10 cellular contexts compared by ENCODE assay signal in genomic region chr10:129968937-129969527, GRCh38. TPM values are rescaled to one million over a fixed set of nuclear protein-coding genes. Genes with fewer than 3 reads are reported as not detected.
DNase-seq lines count a peak whose midpoint lies in the region; ATAC-seq and TF ChIP-seq lines count a peak whose summit lies in the region.
"Had no signal": no experiment of that assay in that cellular context is flagged by ENCODE, and none has a peak within 500 bp of the region (broad histone marks: within the 10 kb centered on the region; RNA-seq: fewer than 3 reads in every experiment).

No MANE protein-coding gene starts in this region.

- ATAC-seq in HG02885 (IDR thresholded peaks at IDR 0.05; ENCODE audit: poor library complexity, unreplicated experiment) (no peak), GM18505 (IDR thresholded peaks at IDR 0.05; ENCODE audit: unreplicated experiment) (no peak)
- ATAC-seq: T-cell had no signal

- TF ChIP-seq POLR2A in GM18505 (IDR thresholded peaks at IDR 0.05; ENCODE audit: borderline replicate concordance, extremely low read depth, insufficient read depth, insufficient read length), result no peak

- no peaks in the 10 kb centered on the region for H3K9me3 ChIP-seq in WERI-Rb-1 (ENCODE audit: severe bottlenecking)

- peaks cover 88% of the 10 kb centered on the region for H3K27me3 ChIP-seq in WERI-Rb-1 (ENCODE audit: insufficient read depth, low read depth, severe bottlenecking)

- peak overlapping the region; percentile 16; the same call in 1 of the 2 replicates for H3K4me3 ChIP-seq in WERI-Rb-1 (ENCODE audit: low read depth, low read length)

- in situ Hi-C loops in G401 (cut with HindIII; ENCODE audit: low sequenced_read_pairs), result loop anchor here (25.0 kb wide), 1 partner anchor 193 kb away; no protein-coding TSS in a partner anchor

- H3K36me3 ChIP-seq in WERI-Rb-1, result no peaks in the 10 kb centered on the region

- DNase-seq in NCI-H524 (lab: John Stamatoyannopoulos, UW), result peak; percentile 26 to 59
- no peak for DNase-seq in NCI-H524 treated with DMSO at 0.1 percent for 48 hours (lab: John Stamatoyannopoulos, UW)
- peak; percentile 85 for DNase-seq in WERI-Rb-1
- DNase-seq in hepatic stellate cell (ENCODE audit: low spot score), result peak; percentile 88
- peak; percentile 74 for DNase-seq in stimulated activated CD8-positive, alpha-beta memory T cell treated with anti-CD3 and anti-CD28 coated beads, Interleukin-4, amount 100 ng/mL, for 48 hours
- DNase-seq in G401 (ENCODE audit: low spot score), result no peak
- DNase-seq: DND-41 had no signal

- no peak overlapping the region for H3K27ac ChIP-seq in WERI-Rb-1

- peak; percentile 91 for TF ChIP-seq CTCF in WERI-Rb-1 (IDR thresholded peaks at IDR 0.05; ENCODE audit: low read depth, low read length)

RNA-seq across cellular contexts. Expression of gene EBF3, which starts 5.0 kb away (rescaled TPM):
- 0.24 and 0.25 TPM in 2 replicates for total RNA-seq in G401 (2014; rRNA removed; shearing (Covaris generic))
- total RNA-seq: T-cell had no signal

Comparison
In these comparisons a context has a peak if more than half of its experiments do, and no peak if none do; other contexts are left out.
1. DNase-seq: peak in NCI-H524 (2 of 2), WERI-Rb-1 (single experiment), hepatic stellate cell (single experiment) and stimulated activated CD8-positive, alpha-beta memory T cell treated with anti-CD3 and anti-CD28 coated beads, Interleukin-4, amount 100 ng/mL, for 48 hours (single experiment); none in NCI-H524 treated with DMSO at 0.1 percent for 48 hours (single experiment) and G401 (single experiment).